Comparison of ENCODE assay signal across 12 cellular contexts in the genomic region with DNA sequence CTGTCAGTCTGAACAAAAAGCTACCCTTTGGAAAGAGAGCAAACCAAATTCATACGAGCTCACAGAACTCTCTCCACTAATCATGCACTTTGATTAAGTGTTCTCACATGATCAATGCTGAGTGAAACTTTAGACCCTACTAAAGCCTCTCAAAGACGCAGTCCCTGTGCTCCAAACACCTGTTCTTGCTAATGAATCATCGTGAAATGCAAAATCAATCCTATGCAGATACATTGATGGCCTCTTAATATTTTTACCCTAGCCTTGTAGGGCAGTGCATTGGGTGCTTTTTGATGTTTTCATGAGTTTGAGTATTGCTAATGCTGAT.
DNase-seq lines count a peak whose midpoint lies in the region; ATAC-seq, FAIRE-seq and TF ChIP-seq lines count a peak whose summit lies in the region.
"Had no signal": no experiment of that assay in that cellular context is flagged by ENCODE, and none has a peak within 500 bp of the region (broad histone marks: within the 10 kb centered on the region; RNA-seq: fewer than 3 reads in every experiment).

No MANE protein-coding gene starts in this region.

- no peak overlapping the region for H3K9ac ChIP-seq in HUES48 (ENCODE audit: low read depth, low read length)
- no peak overlapping the region for H3K9ac ChIP-seq in endodermal cell (ENCODE audit: extremely low read depth, low read length, poor library complexity, severe bottlenecking)

- H3K4me1 ChIP-seq in A549 (peaks cover 23% of the 10 kb centered on the region), HUES48 (ENCODE audit: control insufficient read depth, insufficient read depth, low read length) (peaks cover 33% of the 10 kb centered on the region), endodermal cell (ENCODE audit: control insufficient read depth, insufficient read depth, low read length) (peaks cover 10% of the 10 kb centered on the region)

- H3K36me3 ChIP-seq in HUES48 (ENCODE audit: control insufficient read depth, insufficient read depth, low read length), result no peaks in the 10 kb centered on the region
- H3K36me3 ChIP-seq in brain microvascular endothelial cell (replicated peaks), result no peaks in the 10 kb centered on the region
- no peaks in the 10 kb centered on the region for H3K36me3 ChIP-seq in endodermal cell (ENCODE audit: control insufficient read depth, insufficient read depth, low read length)

- no peaks in the 10 kb centered on the region for H3K9me3 ChIP-seq in A549
- no peaks in the 10 kb centered on the region for H3K9me3 ChIP-seq in HUES48 (ENCODE audit: control insufficient read depth, insufficient read depth, low read length)
- no peaks in the 10 kb centered on the region for H3K9me3 ChIP-seq in endodermal cell (ENCODE audit: control insufficient read depth, low read length)

- no peaks in the 10 kb centered on the region for H3K36me3 Mint-ChIP-seq in endodermal cell (ENCODE audit: low read depth)

- no peak for ATAC-seq in A549

- peak overlapping the region; percentile 72 for H3K4me2 ChIP-seq in A549

- H3K27ac ChIP-seq in A549, result peak overlapping the region; percentile 83 to 86
- H3K27ac ChIP-seq in HUES48 (ENCODE audit: low read depth, low read length), result peak overlapping the region; percentile 92
- peak overlapping the region; percentile 66 for H3K27ac ChIP-seq in brain microvascular endothelial cell
- no peak overlapping the region for H3K27ac ChIP-seq in endodermal cell (ENCODE audit: low read depth, low read length)
- H3K27ac ChIP-seq: SK-N-MC had no signal

- CTCF ChIA-PET in A549 (lab: Yijun Ruan, JAX), result interaction anchor here (0.6 to 1.7 kb wide), 3 partner anchors 10 to 816 kb away, joined by 3 read pairs; no protein-coding TSS in a partner anchor

- no peak overlapping the region for H3K27ac Mint-ChIP-seq in endodermal cell

- TF ChIP-seq CTCF in A549 (IDR thresholded peaks at IDR 0.05) (no peak), brain microvascular endothelial cell (IDR thresholded peaks at IDR 0.05; ENCODE audit: low read depth, low read length, missing control alignments) (no peak), GM13977 (IDR thresholded peaks at IDR 0.05; ENCODE audit: extremely low read depth, insufficient read depth, missing control alignments) (no peak), endodermal cell (conservative IDR thresholded peaks at IDR 0.05) (no peak)

- H3K9me3 Mint-ChIP-seq in endodermal cell, result no peaks in the 10 kb centered on the region

- in situ Hi-C loops in brain microvascular endothelial cell (cut with HindIII; ENCODE audit: low pct_ligation_motif_present, low sequenced_read_pairs), result no loop called here
- in situ Hi-C loops in GM13977 (cut with MboI; ENCODE audit: low pct_unique_long_range_greater_than_20kb, low sequenced_read_pairs, unreplicated experiment), result no loop called here

- no peak overlapping the region for H3K4me3 Mint-ChIP-seq in endodermal cell
- H3K4me3 Mint-ChIP-seq: nephron had no signal

- no peak overlapping the region for H3K4me3 ChIP-seq in A549
- H3K4me3 ChIP-seq in HUES48 (ENCODE audit: low read depth, low read length), result no peak overlapping the region
- no peak overlapping the region for H3K4me3 ChIP-seq in brain microvascular endothelial cell (ENCODE audit: low read depth, low read length)
- no peak overlapping the region for H3K4me3 ChIP-seq in endodermal cell (ENCODE audit: low read length)
- H3K4me3 ChIP-seq: SK-N-MC had no signal

- WGBS in A549 (ENCODE audit: missing lambda C conversion rate), result 59% methylated on average over 3 of the region's 3 CpGs
- WGBS in endodermal cell (ENCODE audit: insufficient coverage in 1 of 2, insufficient read length in 1 of 2), 2 experiments, result 83 to 87% methylated on average over 3 of the region's 3 CpGs

- POLR2A ChIA-PET in A549 (lab: Yijun Ruan, JAX), result interaction anchor here (1.2 to 1.5 kb wide), 2 partner anchors 117 to 315 kb away, joined by 4 read pairs; no protein-coding TSS in a partner anchor

- no peak for FAIRE-seq in A549 (lab: Jason Lieb, UNC)

- H3K4me1 Mint-ChIP-seq in endodermal cell, result no peaks in the 10 kb centered on the region
- H3K4me1 Mint-ChIP-seq: nephron had no signal

- TF ChIP-seq POLR2A in A549 (IDR thresholded peaks at IDR 0.05; ENCODE audit: low read length), result no peak

- no peaks in the 10 kb centered on the region for H3K27me3 Mint-ChIP-seq in endodermal cell (ENCODE audit: insufficient read depth)

- DNase-seq in A549 (ENCODE audit: low read depth in 1 of 2, low spot score in 1 of 2) (no peak), brain microvascular endothelial cell (no peak), myocyte (ENCODE audit: low read depth) (peak; percentile 59), NCI-H510A treated with DMSO at 0.1 percent for 48 hours (lab: John Stamatoyannopoulos, UW) (no peak), GM13977 (ENCODE audit: low spot score) (no peak), NCI-H2029 (lab: John Stamatoyannopoulos, UW) (no peak), endodermal cell (no peak)
- DNase-seq: activated CD4-positive, alpha-beta T cell treated with anti-CD3 and anti-CD28 coated beads for 1 hour; NCI-H1436 had no signal

- TF ChIP-seq EP300 in A549 (IDR thresholded peaks at IDR 0.05), result no peak

- TF ChIP-seq RAD21 in A549 (conservative IDR thresholded peaks at IDR 0.05 in 1 of 2, IDR thresholded peaks at IDR 0.05 in 1 of 2), result no peak

- H3K27me3 ChIP-seq in HUES48 (ENCODE audit: control insufficient read depth, insufficient read depth, low read length) (no peaks in the 10 kb centered on the region; the same call in 1 of the 2 replicates), brain microvascular endothelial cell (replicated peaks) (no peaks in the 10 kb centered on the region), endodermal cell (ENCODE audit: control insufficient read depth, insufficient read depth, low read length, poor library complexity, severe bottlenecking) (no peaks in the 10 kb centered on the region)

TF ChIP-seq in A549, 52 proteins besides CTCF, POLR2A, EP300 and RAD21 (continues in another document):
- TF ChIP-seq HEYL (CRISPR knock-in tag; IDR thresholded peaks at IDR 0.05), result no peak
- TF ChIP-seq, protein P1, sequence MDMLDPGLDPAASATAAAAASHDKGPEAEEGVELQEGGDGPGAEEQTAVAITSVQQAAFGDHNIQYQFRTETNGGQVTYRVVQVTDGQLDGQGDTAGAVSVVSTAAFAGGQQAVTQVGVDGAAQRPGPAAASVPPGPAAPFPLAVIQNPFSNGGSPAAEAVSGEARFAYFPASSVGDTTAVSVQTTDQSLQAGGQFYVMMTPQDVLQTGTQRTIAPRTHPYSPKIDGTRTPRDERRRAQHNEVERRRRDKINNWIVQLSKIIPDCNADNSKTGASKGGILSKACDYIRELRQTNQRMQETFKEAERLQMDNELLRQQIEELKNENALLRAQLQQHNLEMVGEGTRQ (IDR thresholded peaks at IDR 0.05), result no peak
- TF ChIP-seq RNF2 (IDR thresholded peaks at IDR 0.05; ENCODE audit: borderline replicate concordance, low read depth), result no peak
- TF ChIP-seq, protein P2, sequence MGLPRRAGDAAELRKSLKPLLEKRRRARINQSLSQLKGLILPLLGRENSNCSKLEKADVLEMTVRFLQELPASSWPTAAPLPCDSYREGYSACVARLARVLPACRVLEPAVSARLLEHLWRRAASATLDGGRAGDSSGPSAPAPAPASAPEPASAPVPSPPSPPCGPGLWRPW (IDR thresholded peaks at IDR 0.05), result no peak
- TF ChIP-seq, protein P3, sequence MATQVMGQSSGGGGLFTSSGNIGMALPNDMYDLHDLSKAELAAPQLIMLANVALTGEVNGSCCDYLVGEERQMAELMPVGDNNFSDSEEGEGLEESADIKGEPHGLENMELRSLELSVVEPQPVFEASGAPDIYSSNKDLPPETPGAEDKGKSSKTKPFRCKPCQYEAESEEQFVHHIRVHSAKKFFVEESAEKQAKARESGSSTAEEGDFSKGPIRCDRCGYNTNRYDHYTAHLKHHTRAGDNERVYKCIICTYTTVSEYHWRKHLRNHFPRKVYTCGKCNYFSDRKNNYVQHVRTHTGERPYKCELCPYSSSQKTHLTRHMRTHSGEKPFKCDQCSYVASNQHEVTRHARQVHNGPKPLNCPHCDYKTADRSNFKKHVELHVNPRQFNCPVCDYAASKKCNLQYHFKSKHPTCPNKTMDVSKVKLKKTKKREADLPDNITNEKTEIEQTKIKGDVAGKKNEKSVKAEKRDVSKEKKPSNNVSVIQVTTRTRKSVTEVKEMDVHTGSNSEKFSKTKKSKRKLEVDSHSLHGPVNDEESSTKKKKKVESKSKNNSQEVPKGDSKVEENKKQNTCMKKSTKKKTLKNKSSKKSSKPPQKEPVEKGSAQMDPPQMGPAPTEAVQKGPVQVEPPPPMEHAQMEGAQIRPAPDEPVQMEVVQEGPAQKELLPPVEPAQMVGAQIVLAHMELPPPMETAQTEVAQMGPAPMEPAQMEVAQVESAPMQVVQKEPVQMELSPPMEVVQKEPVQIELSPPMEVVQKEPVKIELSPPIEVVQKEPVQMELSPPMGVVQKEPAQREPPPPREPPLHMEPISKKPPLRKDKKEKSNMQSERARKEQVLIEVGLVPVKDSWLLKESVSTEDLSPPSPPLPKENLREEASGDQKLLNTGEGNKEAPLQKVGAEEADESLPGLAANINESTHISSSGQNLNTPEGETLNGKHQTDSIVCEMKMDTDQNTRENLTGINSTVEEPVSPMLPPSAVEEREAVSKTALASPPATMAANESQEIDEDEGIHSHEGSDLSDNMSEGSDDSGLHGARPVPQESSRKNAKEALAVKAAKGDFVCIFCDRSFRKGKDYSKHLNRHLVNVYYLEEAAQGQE (IDR thresholded peaks at IDR 0.05), result no peak
- TF ChIP-seq NFE2L2 (conservative IDR thresholded peaks at IDR 0.05; ENCODE audit: low read length), result no peak
- TF ChIP-seq FOXS1 (CRISPR knock-in tag; IDR thresholded peaks at IDR 0.05), result no peak
- TF ChIP-seq, protein P4, sequence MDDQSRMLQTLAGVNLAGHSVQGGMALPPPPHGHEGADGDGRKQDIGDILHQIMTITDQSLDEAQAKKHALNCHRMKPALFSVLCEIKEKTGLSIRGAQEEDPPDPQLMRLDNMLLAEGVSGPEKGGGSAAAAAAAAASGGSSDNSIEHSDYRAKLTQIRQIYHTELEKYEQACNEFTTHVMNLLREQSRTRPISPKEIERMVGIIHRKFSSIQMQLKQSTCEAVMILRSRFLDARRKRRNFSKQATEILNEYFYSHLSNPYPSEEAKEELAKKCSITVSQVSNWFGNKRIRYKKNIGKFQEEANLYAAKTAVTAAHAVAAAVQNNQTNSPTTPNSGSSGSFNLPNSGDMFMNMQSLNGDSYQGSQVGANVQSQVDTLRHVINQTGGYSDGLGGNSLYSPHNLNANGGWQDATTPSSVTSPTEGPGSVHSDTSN (IDR thresholded peaks at IDR 0.05), result no peak
- no peak for TF ChIP-seq CBX8 (IDR thresholded peaks at IDR 0.05)
- TF ChIP-seq TP53 (CRISPR knock-in tag; IDR thresholded peaks at IDR 0.05), result no peak
- no peak for TF ChIP-seq MAZ (IDR thresholded peaks at IDR 0.05; ENCODE audit: borderline replicate concordance, low read depth, low read length)
